Comparison of ENCODE assay signal across 40 cellular contexts in the genomic region with DNA sequence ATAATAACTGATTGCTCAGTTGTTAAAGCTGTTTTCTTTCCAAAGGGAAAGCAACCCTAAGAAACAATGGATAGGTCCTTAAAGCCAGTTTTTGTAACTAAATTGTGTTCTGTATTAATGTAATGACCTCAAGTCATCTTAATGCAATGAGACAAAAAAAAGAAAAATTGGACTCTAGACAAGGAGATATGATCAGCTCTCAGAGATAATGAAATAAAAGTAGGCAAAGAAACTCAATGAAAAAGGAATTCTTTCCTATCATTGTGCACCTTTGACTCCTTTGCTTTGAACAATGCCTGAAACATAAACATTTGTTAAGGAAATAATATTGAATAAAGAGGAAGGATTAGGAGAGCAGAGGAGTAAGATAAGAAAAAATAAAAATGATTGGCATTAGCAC.
"Had no signal": no experiment of that assay in that cellular context is flagged by ENCODE, and none has a peak within 500 bp of the region (broad histone marks: within the 10 kb centered on the region; RNA-seq: fewer than 3 reads in every experiment).

No MANE protein-coding gene starts in this region.

- H3K27me3 ChIP-seq: adrenal gland, ascending aorta, body of pancreas, brain microvascular endothelial cell, breast epithelium, cardiac muscle cell had no signal

- H3K4me1 Mint-ChIP-seq: activated naive CD4-positive, alpha-beta T cell treated with anti-CD3 and anti-CD28 coated beads, Interleukin-2, amount 10 ng/mL, durations not matched to agents 7 days and 5 days; activated naive CD4-positive, alpha-beta T cell treated with anti-CD3 and anti-CD28 coated beads, Interleukin-2, amount 50 U/mL, for 24 hours; activated naive CD8-positive, alpha-beta T cell treated with anti-CD3 and anti-CD28 coated beads for 36 hours; activated naive CD8-positive, alpha-beta T cell treated with anti-CD3 and anti-CD28 coated beads, Interleukin-2, amount 10 ng/mL, durations not matched to agents 7 days and 5 days; activated naive CD8-positive, alpha-beta T cell treated with anti-CD3 and anti-CD28 coated beads, Interleukin-2, amount 50 U/mL, for 24 hours; activated T-helper 17 cell treated with anti-CD3 and anti-CD28 coated beads, Interleukin-2, amount 50 U/mL, for 72 hours; brain; central memory CD8-positive, alpha-beta T cell had no signal

- H3K27ac Mint-ChIP-seq: activated naive CD4-positive, alpha-beta T cell treated with anti-CD3 and anti-CD28 coated beads for 36 hours; activated naive CD4-positive, alpha-beta T cell treated with anti-CD3 and anti-CD28 coated beads, Interleukin-2, amount 10 ng/mL, durations not matched to agents 7 days and 5 days; activated naive CD4-positive, alpha-beta T cell treated with anti-CD3 and anti-CD28 coated beads, Interleukin-2, amount 50 U/mL, for 24 hours; activated naive CD4-positive, alpha-beta T cell treated with anti-CD3 and anti-CD28 coated beads, Interleukin-2, amount 50 U/mL, for 72 hours; activated naive CD8-positive, alpha-beta T cell; activated naive CD8-positive, alpha-beta T cell treated with anti-CD3 and anti-CD28 coated beads for 36 hours; activated naive CD8-positive, alpha-beta T cell treated with anti-CD3 and anti-CD28 coated beads, Interleukin-2, amount 10 ng/mL, durations not matched to agents 7 days and 5 days; activated naive CD8-positive, alpha-beta T cell treated with anti-CD3 and anti-CD28 coated beads, Interleukin-2, amount 50 U/mL, for 24 hours; activated T-cell treated with anti-CD3 and anti-CD28 coated beads, Interleukin-2, amount 50 U/mL, for 24 hours; activated T-cell treated with anti-CD3 and anti-CD28 coated beads, Interleukin-2, amount 50 U/mL, for 72 hours; activated T-helper 1 cell treated with anti-CD3 and anti-CD28 coated beads, Interleukin-12 subunit alpha, Interleukin-12 subunit beta, Interleukin-2, Interleukin-4 antibody, amounts not matched to agents 30 ng/mL and 10 ng/mL and 1 ng/mL, durations not matched to agents 14 hours and 24 hours and 36 hours; activated T-helper 17 cell treated with anti-CD3 and anti-CD28 coated beads, Interleukin-2, amount 50 U/mL, for 72 hours; activated T-helper 2 cell treated with anti-CD3 and anti-CD28 coated beads, Interferon-gamma antibody, Interleukin-2, Interleukin-4, amounts not matched to agents 10 μg/mL and 5 μg/mL and 100 μg/mL, durations not matched to agents 14 hours and 24 hours and 36 hours; brain had no signal

- FAIRE-seq: astrocyte, bronchial epithelial cell had no signal

- H3K4me3 Mint-ChIP-seq: activated naive CD4-positive, alpha-beta T cell treated with anti-CD3 and anti-CD28 coated beads for 36 hours; activated naive CD4-positive, alpha-beta T cell treated with anti-CD3 and anti-CD28 coated beads, Interleukin-2, amount 10 ng/mL, durations not matched to agents 7 days and 5 days; activated naive CD4-positive, alpha-beta T cell treated with anti-CD3 and anti-CD28 coated beads, Interleukin-2, amount 50 U/mL, for 24 hours; activated naive CD8-positive, alpha-beta T cell; activated naive CD8-positive, alpha-beta T cell treated with anti-CD3 and anti-CD28 coated beads for 36 hours; activated naive CD8-positive, alpha-beta T cell treated with anti-CD3 and anti-CD28 coated beads, Interleukin-2, amount 10 ng/mL, durations not matched to agents 7 days and 5 days; activated naive CD8-positive, alpha-beta T cell treated with anti-CD3 and anti-CD28 coated beads, Interleukin-2, amount 50 U/mL, for 24 hours; activated T-cell treated with anti-CD3 and anti-CD28 coated beads, Interleukin-2, amount 50 U/mL, for 24 hours; activated T-cell treated with anti-CD3 and anti-CD28 coated beads, Interleukin-2, amount 50 U/mL, for 4 hours; activated T-cell treated with anti-CD3 and anti-CD28 coated beads, Interleukin-2, amount 50 U/mL, for 72 hours; activated T-helper 1 cell treated with anti-CD3 and anti-CD28 coated beads, Interleukin-12 subunit alpha, Interleukin-12 subunit beta, Interleukin-2, Interleukin-4 antibody, amounts not matched to agents 30 ng/mL and 10 ng/mL and 1 ng/mL, durations not matched to agents 14 hours and 24 hours and 36 hours; activated T-helper 17 cell treated with anti-CD3 and anti-CD28 coated beads, Interleukin-2, amount 50 U/mL, for 72 hours; brain; central memory CD8-positive, alpha-beta T cell had no signal

- H3K9me3 ChIP-seq: adrenal gland, ascending aorta, body of pancreas, breast epithelium had no signal

- H3K4me1 ChIP-seq: adrenal gland, ascending aorta, body of pancreas, breast epithelium had no signal

- H3K27ac ChIP-seq: adrenal gland, ascending aorta, body of pancreas, brain microvascular endothelial cell, breast epithelium, cardiac muscle cell had no signal

- H3K27me3 Mint-ChIP-seq: activated naive CD4-positive, alpha-beta T cell treated with anti-CD3 and anti-CD28 coated beads, Interleukin-2, amount 10 ng/mL, durations not matched to agents 7 days and 5 days; activated naive CD4-positive, alpha-beta T cell treated with anti-CD3 and anti-CD28 coated beads, Interleukin-2, amount 50 U/mL, for 24 hours; activated naive CD8-positive, alpha-beta T cell; activated naive CD8-positive, alpha-beta T cell treated with anti-CD3 and anti-CD28 coated beads for 36 hours; activated naive CD8-positive, alpha-beta T cell treated with anti-CD3 and anti-CD28 coated beads, Interleukin-2, amount 10 ng/mL, durations not matched to agents 7 days and 5 days; activated naive CD8-positive, alpha-beta T cell treated with anti-CD3 and anti-CD28 coated beads, Interleukin-2, amount 50 U/mL, for 24 hours; activated T-cell treated with anti-CD3 and anti-CD28 coated beads, Interleukin-2, amount 50 U/mL, for 24 hours; activated T-helper 17 cell treated with anti-CD3 and anti-CD28 coated beads, Interleukin-2, amount 50 U/mL, for 72 hours; brain; central memory CD8-positive, alpha-beta T cell had no signal

- DNase-seq: activated effector memory CD4-positive, alpha-beta T cell treated with anti-CD3 and anti-CD28 coated beads, Interleukin-2, amount 50 U/mL, for 16 hours; activated effector memory CD4-positive, alpha-beta T cell treated with Interleukin-2 at 50 U/mL for 16 hours; activated gamma-delta T cell; activated gamma-delta T cell treated with Interleukin-2 at 50 U/mL for 16 hours; activated naive CD4-positive, alpha-beta T cell; activated naive CD4-positive, alpha-beta T cell treated with anti-CD3 and anti-CD28 coated beads for 36 hours; activated naive CD4-positive, alpha-beta T cell treated with anti-CD3 and anti-CD28 coated beads, Interleukin-2, amount 10 ng/mL, durations not matched to agents 7 days and 5 days; activated naive CD4-positive, alpha-beta T cell treated with anti-CD3 and anti-CD28 coated beads, Interleukin-2, amount 50 U/mL, for 16 hours; activated naive CD4-positive, alpha-beta T cell treated with Interleukin-2 at 50 U/mL for 16 hours; activated naive CD8-positive, alpha-beta T cell treated with anti-CD3 and anti-CD28 coated beads for 36 hours; activated naive CD8-positive, alpha-beta T cell treated with anti-CD3 and anti-CD28 coated beads, Interleukin-2, amount 10 ng/mL, durations not matched to agents 7 days and 5 days; activated naive CD8-positive, alpha-beta T cell treated with anti-CD3 and anti-CD28 coated beads, Interleukin-2, amount 50 U/mL, for 24 hours; activated T-cell treated with anti-CD3 and anti-CD28 coated beads, Interleukin-2, amount 50 U/mL, for 1 hour; activated T-cell treated with anti-CD3 and anti-CD28 coated beads, Interleukin-2, amount 50 U/mL, for 24 hours; activated T-cell treated with anti-CD3 and anti-CD28 coated beads, Interleukin-2, amount 50 U/mL, for 4 hours; activated T-cell treated with anti-CD3 and anti-CD28 coated beads, Interleukin-2, amount 50 U/mL, for 48 hours; activated T-cell treated with anti-CD3 and anti-CD28 coated beads, Interleukin-2, amount 50 U/mL, for 72 hours; adrenal gland; amniotic stem cell; amygdala; anterior cingulate cortex; aorta; body of pancreas; brain microvascular endothelial cell; caudate nucleus; central memory CD4-positive, alpha-beta T cell; cerebellar nuclear complex had no signal

- ATAC-seq: activated naive CD4-positive, alpha-beta T cell treated with anti-CD3 and anti-CD28 coated beads, Interleukin-2, amount 50 U/mL, for 72 hours; activated naive CD8-positive, alpha-beta T cell treated with anti-CD3 and anti-CD28 coated beads, Interleukin-2, amount 50 U/mL, for 24 hours; activated T-cell treated with anti-CD3 and anti-CD28 coated beads, Interleukin-2, amount 50 U/mL, for 4 hours; activated T-cell treated with anti-CD3 and anti-CD28 coated beads, Interleukin-2, amount 50 U/mL, for 72 hours; activated T-helper 17 cell treated with anti-CD3 and anti-CD28 coated beads, Interleukin-2, amount 50 U/mL, for 72 hours; body of pancreas had no signal

- H3K36me3 ChIP-seq: adrenal gland, ascending aorta, brain microvascular endothelial cell, breast epithelium, cardiac muscle cell had no signal

- H3K9me3 Mint-ChIP-seq: activated naive CD4-positive, alpha-beta T cell treated with anti-CD3 and anti-CD28 coated beads for 36 hours; activated naive CD4-positive, alpha-beta T cell treated with anti-CD3 and anti-CD28 coated beads, Interleukin-2, amount 10 ng/mL, durations not matched to agents 7 days and 5 days; activated naive CD4-positive, alpha-beta T cell treated with anti-CD3 and anti-CD28 coated beads, Interleukin-2, amount 50 U/mL, for 24 hours; activated naive CD8-positive, alpha-beta T cell treated with anti-CD3 and anti-CD28 coated beads for 36 hours; activated naive CD8-positive, alpha-beta T cell treated with anti-CD3 and anti-CD28 coated beads, Interleukin-2, amount 10 ng/mL, durations not matched to agents 7 days and 5 days; activated T-helper 1 cell treated with anti-CD3 and anti-CD28 coated beads, Interleukin-12 subunit alpha, Interleukin-12 subunit beta, Interleukin-2, Interleukin-4 antibody, amounts not matched to agents 30 ng/mL and 10 ng/mL and 1 ng/mL, durations not matched to agents 14 hours and 24 hours and 36 hours; activated T-helper 17 cell treated with anti-CD3 and anti-CD28 coated beads, Interleukin-2, amount 50 U/mL, for 72 hours; brain had no signal

- H3K36me3 Mint-ChIP-seq: activated naive CD4-positive, alpha-beta T cell treated with anti-CD3 and anti-CD28 coated beads, Interleukin-2, amount 10 ng/mL, durations not matched to agents 7 days and 5 days; activated naive CD4-positive, alpha-beta T cell treated with anti-CD3 and anti-CD28 coated beads, Interleukin-2, amount 50 U/mL, for 24 hours; activated naive CD4-positive, alpha-beta T cell treated with anti-CD3 and anti-CD28 coated beads, Interleukin-2, amount 50 U/mL, for 72 hours; activated naive CD8-positive, alpha-beta T cell; activated naive CD8-positive, alpha-beta T cell treated with anti-CD3 and anti-CD28 coated beads for 36 hours; activated naive CD8-positive, alpha-beta T cell treated with anti-CD3 and anti-CD28 coated beads, Interleukin-2, amount 10 ng/mL, durations not matched to agents 7 days and 5 days; brain had no signal

- H3K4me3 ChIP-seq: adrenal gland, ascending aorta, body of pancreas, breast epithelium, cardiac muscle cell had no signal
